Comparison of ENCODE assay signal across 20 cellular contexts in the genomic region with DNA sequence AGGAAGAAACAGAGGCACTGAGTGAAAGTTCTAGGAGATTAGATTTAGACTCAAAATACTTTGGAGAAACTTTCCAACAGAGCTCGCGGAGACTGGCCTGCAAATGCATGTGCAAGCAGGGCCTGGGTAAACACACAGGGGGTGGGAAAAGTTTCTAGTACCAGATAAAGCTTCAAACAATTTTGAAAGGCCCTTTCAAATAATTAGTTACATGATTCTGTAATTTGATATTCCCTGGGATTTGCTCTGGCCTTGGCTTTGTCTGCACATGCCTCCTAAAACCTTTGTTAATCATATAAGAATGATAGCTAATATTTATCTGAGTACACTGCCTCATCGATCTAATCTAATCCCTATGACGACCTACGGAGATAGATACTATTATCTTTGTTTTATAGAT. TPM values are rescaled to one million over a fixed set of nuclear protein-coding genes. Genes with fewer than 3 reads are reported as not detected.
DNase-seq lines count a peak whose midpoint lies in the region; ATAC-seq and TF ChIP-seq lines count a peak whose summit lies in the region.
"Had no signal": no experiment of that assay in that cellular context is flagged by ENCODE, and none has a peak within 500 bp of the region (broad histone marks: within the 10 kb centered on the region; RNA-seq: fewer than 3 reads in every experiment).

No MANE protein-coding gene starts in this region.

- H3K4me1 ChIP-seq in HEK293 (ENCODE audit: control insufficient read depth, insufficient read depth, low read length): no peaks in the 10 kb centered on the region
- H3K4me1 ChIP-seq in RWPE2 (ENCODE audit: insufficient read depth, poor library complexity, severe bottlenecking): peaks cover 7% of the 10 kb centered on the region
- peaks cover 2% of the 10 kb centered on the region for H3K4me1 ChIP-seq in mesendoderm (ENCODE audit: control insufficient read depth, low read depth, low read length)
- H3K4me1 ChIP-seq: uterus had no signal

- H3K4me3 ChIP-seq in HEK293 (ENCODE audit: low read depth, low read length) (no peak overlapping the region), RWPE2 (ENCODE audit: severe bottlenecking) (no peak overlapping the region), mesendoderm (ENCODE audit: low read length) (no peak overlapping the region)
- H3K4me3 ChIP-seq: K562, uterus had no signal

- H3K36me3 ChIP-seq in HEK293 (ENCODE audit: control insufficient read depth in 2 of 2, insufficient read depth in 1 of 2, low read length in 2 of 2): no peaks in the 10 kb centered on the region
- H3K36me3 ChIP-seq in RWPE2 (ENCODE audit: low read depth): no peaks in the 10 kb centered on the region
- no peaks in the 10 kb centered on the region for H3K36me3 ChIP-seq in mesendoderm (ENCODE audit: control insufficient read depth, insufficient read depth, low read length)
- H3K36me3 ChIP-seq: uterus had no signal

- H3K27me3 ChIP-seq in RWPE2 (ENCODE audit: insufficient read depth, poor library complexity, severe bottlenecking) (no peaks in the 10 kb centered on the region), mesendoderm (ENCODE audit: insufficient read depth, low read length, poor library complexity) (no peaks in the 10 kb centered on the region)
- H3K27me3 ChIP-seq: uterus had no signal

- no peak overlapping the region for H3K23ac ChIP-seq in mesendoderm (ENCODE audit: low read length)

- no peak overlapping the region for H3K4ac ChIP-seq in mesendoderm (ENCODE audit: low read depth, low read length)

- H3K9ac ChIP-seq in mesendoderm (ENCODE audit: low read length): no peak overlapping the region

- no peak overlapping the region for H3K56ac ChIP-seq in mesendoderm (ENCODE audit: low read length)

- no peak overlapping the region for H2BK120ac ChIP-seq in mesendoderm (ENCODE audit: low read depth, low read length)

- no peak overlapping the region for H2AK5ac ChIP-seq in mesendoderm (ENCODE audit: low read length)

- no peak overlapping the region for H4K8ac ChIP-seq in mesendoderm (ENCODE audit: low read depth, low read length)

- CTCF ChIA-PET in HEK293 (lab: Yijun Ruan, JAX): interaction anchor here (1.1 kb wide), 1 partner anchor 58 kb away, joined by 3 read pairs; no protein-coding TSS in a partner anchor

- WGBS in mesendoderm (ENCODE audit: extremely low coverage, insufficient coverage, low lambda C conversion rate): no CpG with 5 or more reads among the region's 5 CpGs

- DNase-seq in RWPE2 (ENCODE audit: low spot score) (no peak), mesendoderm (peak; percentile 59), cortex of kidney (lab: John Stamatoyannopoulos, UW) (no peak), T-helper 1 cell (no peak), GM19240 (ENCODE audit: insufficient read length, low spot score) (no peak)
- DNase-seq in activated CD8-positive, alpha-beta memory T cell treated with anti-CD3 and anti-CD28 coated beads, Interleukin-2, amount 50 U/mL, for 48 hours: no peak
- DNase-seq: activated CD4-positive, alpha-beta memory T cell treated with anti-CD3 and anti-CD28 coated beads, Interleukin-2, amount 10 ng/mL, durations not matched to agents 7 days and 5 days; activated CD4-positive, CD25-positive, alpha-beta regulatory T cell treated with anti-CD3 and anti-CD28 coated beads, Interleukin-2, amount 50 U/mL, for 72 hours; activated naive CD8-positive, alpha-beta T cell treated with anti-CD3 and anti-CD28 coated beads for 36 hours; aorta; DND-41; HCEC 1CT; NCI-H2081; stimulated activated naive B cell treated with anti-CD40 and anti-IgM and Interleukin-4, amounts not matched to agents 10 μg/mL and 1 μg/mL and 100 μg/mL, for 72 hours; uterus had no signal

- H4K5ac ChIP-seq in mesendoderm (ENCODE audit: low read length): no peak overlapping the region

- POLR2A ChIA-PET in HEK293 (lab: Yijun Ruan, JAX): no interaction called here

- ATAC-seq in RWPE2 (ENCODE audit: low read depth): peak; percentile 45
- ATAC-seq: K562; stimulated activated naive B cell treated with anti-CD40 and anti-IgM and Interleukin-4, amounts not matched to agents 10 μg/mL and 1 μg/mL and 100 μg/mL, for 72 hours had no signal

- no peak overlapping the region for H2BK5ac ChIP-seq in mesendoderm (ENCODE audit: low read length)

- H3K9me3 ChIP-seq in HEK293 (ENCODE audit: control insufficient read depth, insufficient read depth, low read depth, low read length) (no peaks in the 10 kb centered on the region), RWPE2 (ENCODE audit: severe bottlenecking) (no peaks in the 10 kb centered on the region)
- H3K9me3 ChIP-seq: uterus had no signal

- H3K18ac ChIP-seq in mesendoderm (ENCODE audit: low read length): no peak overlapping the region

- H3K79me2 ChIP-seq in mesendoderm (ENCODE audit: control insufficient read depth, insufficient read depth, low read length): no peaks in the 10 kb centered on the region

- TF ChIP-seq CTCF in 22Rv1 (IDR thresholded peaks at IDR 0.05): no peak
- TF ChIP-seq CTCF in HEK293 (tag by site-specific recombination; IDR thresholded peaks at IDR 0.05): no peak
- no peak for TF ChIP-seq CTCF in RWPE2 (IDR thresholded peaks at IDR 0.05; ENCODE audit: poor library complexity, severe bottlenecking)

- no peaks in the 10 kb centered on the region for H3K79me1 ChIP-seq in mesendoderm (ENCODE audit: low read length)

- H3K27ac ChIP-seq in 22Rv1 (peak overlapping the region; percentile 40), HEK293 (ENCODE audit: extremely low read depth, low read depth, low read length) (no peak overlapping the region), RWPE2 (ENCODE audit: poor library complexity, severe bottlenecking) (no peak overlapping the region), mesendoderm (ENCODE audit: low read depth, low read length) (no peak overlapping the region)
- H3K27ac ChIP-seq: C4-2B, uterus had no signal

- H3K4me2 ChIP-seq in mesendoderm (ENCODE audit: low read length): no peak overlapping the region

- no peak overlapping the region for H2BK15ac ChIP-seq in mesendoderm (replicated peaks; ENCODE audit: low read depth)

TF ChIP-seq in HEK293, 187 proteins besides CTCF, POLR2A, EP300 and RAD21:
- TF ChIP-seq, protein P1, sequence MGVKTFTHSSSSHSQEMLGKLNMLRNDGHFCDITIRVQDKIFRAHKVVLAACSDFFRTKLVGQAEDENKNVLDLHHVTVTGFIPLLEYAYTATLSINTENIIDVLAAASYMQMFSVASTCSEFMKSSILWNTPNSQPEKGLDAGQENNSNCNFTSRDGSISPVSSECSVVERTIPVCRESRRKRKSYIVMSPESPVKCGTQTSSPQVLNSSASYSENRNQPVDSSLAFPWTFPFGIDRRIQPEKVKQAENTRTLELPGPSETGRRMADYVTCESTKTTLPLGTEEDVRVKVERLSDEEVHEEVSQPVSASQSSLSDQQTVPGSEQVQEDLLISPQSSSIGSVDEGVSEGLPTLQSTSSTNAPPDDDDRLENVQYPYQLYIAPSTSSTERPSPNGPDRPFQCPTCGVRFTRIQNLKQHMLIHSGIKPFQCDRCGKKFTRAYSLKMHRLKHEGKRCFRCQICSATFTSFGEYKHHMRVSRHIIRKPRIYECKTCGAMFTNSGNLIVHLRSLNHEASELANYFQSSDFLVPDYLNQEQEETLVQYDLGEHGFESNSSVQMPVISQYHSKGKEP (tag by site-specific recombination; IDR thresholded peaks at IDR 0.05): peak; percentile 39; the same call in 1 of the 2 replicates
- TF ChIP-seq GLIS1 (tag by site-specific recombination; IDR thresholded peaks at IDR 0.05) (peak; percentile 53), OSR2 (tag by site-specific recombination; IDR thresholded peaks at IDR 0.05) (peak; percentile 48; the same call in 1 of the 2 replicates), PRDM4 (tag by site-specific recombination; IDR thresholded peaks at IDR 0.05) (peak; percentile 39; the same call in 1 of the 2 replicates), TCF7L2 (IDR thresholded peaks at IDR 0.05; ENCODE audit: borderline replicate concordance, low read depth, low read length) (peak; percentile 55; the same call in 1 of the 2 replicates), ZNF621 (tag by site-specific recombination; IDR thresholded peaks at IDR 0.05) (no peak), ZEB2 (tag by site-specific recombination; IDR thresholded peaks at IDR 0.05) (0 out of 2 replicates have a peak, but pooled peaks have one; percentile 15), ZNF837 (tag by site-specific recombination; IDR thresholded peaks at IDR 0.05) (no peak)

RNA-seq across cellular contexts. Expression of gene VTCN1, which starts 31.3 kb away (rescaled TPM):
- polyA plus RNA-seq in mesendoderm (2013, experiment 1 of 2): 0.07 TPM
- polyA plus RNA-seq in mesendoderm (2013, experiment 2 of 2): 0.03 TPM
- polyA plus RNA-seq: K562, keratinocyte had no signal

RNA-seq across cellular contexts. Expression of gene TRIM45, which starts 57.9 kb away (rescaled TPM):
- 4.5 TPM for polyA plus RNA-seq in mesendoderm (2013, experiment 1 of 2)
- polyA plus RNA-seq in mesendoderm (2013, experiment 2 of 2): 4.5 TPM
